Comparison of ENCODE assay signal across 8 cellular contexts in the genomic region with DNA sequence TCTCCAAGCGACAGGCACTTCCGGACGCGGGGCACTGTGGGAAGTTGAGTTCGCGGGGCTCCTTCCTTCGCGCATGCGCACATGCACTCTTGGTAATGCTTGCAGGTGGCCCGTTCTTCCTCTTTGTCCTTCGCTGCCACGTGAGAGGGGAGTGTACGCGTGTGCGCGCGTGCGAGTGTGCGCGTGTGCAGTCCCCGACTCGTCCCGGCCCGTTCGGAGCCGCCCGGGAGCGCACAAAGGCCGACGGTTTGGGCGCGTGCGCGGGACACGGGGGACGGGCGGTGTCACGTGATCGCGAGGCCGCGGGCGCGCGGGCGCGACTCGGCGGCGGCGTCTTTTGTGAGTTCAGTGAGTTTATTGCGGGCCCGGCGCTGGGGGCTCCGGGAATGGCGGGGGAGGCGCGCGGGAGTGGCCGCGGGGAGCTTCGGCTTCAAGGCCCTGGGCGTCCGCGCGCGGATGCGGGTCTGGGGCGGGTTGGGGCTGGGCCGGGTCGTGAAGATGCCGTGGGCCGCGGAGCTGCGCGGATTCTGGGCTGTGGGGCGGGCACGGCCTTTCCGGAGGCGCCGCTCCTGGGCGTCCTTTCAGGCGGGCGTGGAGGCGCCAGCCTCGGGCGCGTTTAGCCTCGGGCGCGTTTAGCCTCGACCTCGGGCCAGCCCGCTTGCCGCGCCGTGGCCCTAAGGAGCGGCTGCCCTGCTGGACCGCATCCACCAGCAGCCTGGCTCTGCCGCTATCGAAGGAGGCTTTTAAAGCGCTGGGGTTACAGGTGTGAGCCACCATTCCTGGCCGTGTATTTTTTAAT. TPM values are rescaled to one million over a fixed set of nuclear protein-coding genes. Genes with fewer than 3 reads are reported as not detected.
DNase-seq lines count a peak whose midpoint lies in the region; ATAC-seq and TF ChIP-seq lines count a peak whose summit lies in the region.

TSS of gene ZNF84 (plus strand) at position 303 of the 799 bp plus-strand sequence. CDS start 3,959 bp downstream, outside the sequence.

- intact Hi-C loops in PC-3 (cut with micrococcal nuclease), result no loop called here

- H3K9me3 ChIP-seq in PC-3 (ENCODE audit: low read length), result peaks cover 30% of the 10 kb centered on the region
- H3K9me3 ChIP-seq in mononuclear cell (ENCODE audit: low read depth, low read length), result peaks cover 48% of the 10 kb centered on the region

- peak within 1 kb of the TSS; percentile 55 for H3K9ac ChIP-seq in PC-3 (ENCODE audit: low read length)

- CTCF ChIA-PET in PC-3 (lab: Charles Lee), result no interaction called here

- TF ChIP-seq CTCF in PC-3 (conservative IDR thresholded peaks at IDR 0.05; ENCODE audit: low read depth, low read length) (no peak), epithelial cell of esophagus (IDR thresholded peaks at IDR 0.05; ENCODE audit: insufficient read depth, low read depth, low read length, missing control alignments) (no peak)

- peak; percentile 93 for ATAC-seq in GM21576 (IDR thresholded peaks at IDR 0.05; ENCODE audit: unreplicated experiment)
- peak; percentile 89 for ATAC-seq in PC-3

- no peak for TF ChIP-seq RAD21 in Ishikawa (IDR thresholded peaks at IDR 0.05; ENCODE audit: low read depth)

- H3K27me3 ChIP-seq in PC-3 (ENCODE audit: low read length) (peaks cover 4% of the 10 kb centered on the region; the same call in 1 of the 2 replicates), mononuclear cell (ENCODE audit: insufficient read depth, low read length) (no peaks in the 10 kb centered on the region)

- no peaks in the 10 kb centered on the region for H3F3A ChIP-seq in PC-3 (ENCODE audit: low read length, unreplicated experiment)

- H3K79me2 ChIP-seq in PC-3 (ENCODE audit: low read length), result no peaks in the 10 kb centered on the region

- POLR2A ChIA-PET in PC-3 (lab: Charles Lee; ENCODE audit: unreplicated experiment), result no interaction called here

- H3K4me3 ChIP-seq in PC-3 (ENCODE audit: low read length) (peak within 1 kb of the TSS; percentile 62), epithelial cell of esophagus (ENCODE audit: low read length) (peak within 1 kb of the TSS; percentile 63), mononuclear cell (ENCODE audit: low read length) (peak within 1 kb of the TSS; percentile 60)

- H3K4me2 ChIP-seq in PC-3 (ENCODE audit: low read length), result peak within 1 kb of the TSS; percentile 54

- no peaks in the 10 kb centered on the region for H3K9me2 ChIP-seq in PC-3 (replicated peaks; ENCODE audit: low read length)

- DNase-seq in DMS114 treated with DMSO at 0.1 percent for 48 hours (lab: John Stamatoyannopoulos, UW; ENCODE audit: unreplicated experiment), result peak; percentile 96
- peak; percentile 77 for DNase-seq in PC-3
- peak; percentile 94 for DNase-seq in activated T-cell treated with anti-CD3 and anti-CD28 coated beads for 48 hours (ENCODE audit: low read depth)
- DNase-seq in epithelial cell of esophagus (ENCODE audit: low read depth), result peak; percentile 98
- DNase-seq in stimulated activated CD8-positive, alpha-beta memory T cell treated with anti-CD3 and anti-CD28 coated beads, Interleukin-4, amount 100 ng/mL, for 1 hour (ENCODE audit: low read depth in 2 of 2, low spot score in 1 of 2), result peak; percentile 90 to 94

- BruUV-seq in PC-3 (replicated peaks; lab: Mats Ljungman, UMichigan), result no TSS peak

- no peak within 1 kb of the TSS for H3K27ac ChIP-seq in PC-3 (ENCODE audit: low read length)

- H3K36me3 ChIP-seq in PC-3 (ENCODE audit: low read depth, low read length), result peaks cover 30% of the 10 kb centered on the region

- no peak for TF ChIP-seq EP300 in Ishikawa (IDR thresholded peaks at IDR 0.05; ENCODE audit: borderline replicate concordance)

- H4K20me1 ChIP-seq in PC-3 (ENCODE audit: low read length), result no peaks in the 10 kb centered on the region

- H2AFZ ChIP-seq in PC-3 (ENCODE audit: low read length), result 0 out of 2 replicates have a peak within 1 kb of the TSS, but pooled peaks have one; percentile 38

- no peaks in the 10 kb centered on the region for H3K4me1 ChIP-seq in PC-3 (ENCODE audit: insufficient read depth, low read length)
- peaks cover 9% of the 10 kb centered on the region for H3K4me1 ChIP-seq in mononuclear cell (ENCODE audit: insufficient read depth, low read length)

TF ChIP-seq in Ishikawa, 13 proteins besides CTCF, POLR2A, EP300 and RAD21:
- TF ChIP-seq USF1 (IDR thresholded peaks at IDR 0.05), result peak; percentile 95
- TF ChIP-seq TEAD4 (IDR thresholded peaks at IDR 0.05), result no peak
- peak; percentile 14; the same call in 1 of the 2 replicates for TF ChIP-seq TCF12 (IDR thresholded peaks at IDR 0.05; ENCODE audit: low read depth)
- TF ChIP-seq EGR1 (IDR thresholded peaks at IDR 0.05), result peak; percentile 10; the same call in 1 of the 2 replicates
- no peak for TF ChIP-seq NFIC (IDR thresholded peaks at IDR 0.05)
- TF ChIP-seq CEBPB (IDR thresholded peaks at IDR 0.05), result no peak
- TF ChIP-seq TAF1 (IDR thresholded peaks at IDR 0.05; ENCODE audit: low read depth), result peak; percentile 71; the same call in 1 of the 2 replicates
- 0 out of 2 replicates have a peak, but pooled peaks have one; percentile 40 for TF ChIP-seq YY1 (IDR thresholded peaks at IDR 0.05; ENCODE audit: low read depth)
- TF ChIP-seq, protein P1, sequence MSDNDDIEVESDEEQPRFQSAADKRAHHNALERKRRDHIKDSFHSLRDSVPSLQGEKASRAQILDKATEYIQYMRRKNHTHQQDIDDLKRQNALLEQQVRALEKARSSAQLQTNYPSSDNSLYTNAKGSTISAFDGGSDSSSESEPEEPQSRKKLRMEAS (IDR thresholded peaks at IDR 0.05), result peak; percentile 95
- no peak for TF ChIP-seq CREB1 (IDR thresholded peaks at IDR 0.05; ENCODE audit: low read depth)
- TF ChIP-seq REST (IDR thresholded peaks at IDR 0.05; ENCODE audit: low read depth), result no peak

RNA-seq across cellular contexts. Expression of gene ZNF84, which starts in this region (rescaled TPM):
- total RNA-seq in PC-3 (2014; rRNA removed) (3.2 and 12.9 TPM in 2 replicates), mononuclear cell (26.0 TPM)
